In genomic region chr2:140401056-140401455, GRCh38 we compare ENCODE assay signal across 22 cellular contexts.
"Had no signal": no experiment of that assay in that cellular context is flagged by ENCODE, and none has a peak within 500 bp of the region (broad histone marks: within the 10 kb centered on the region; RNA-seq: fewer than 3 reads in every experiment).

No MANE protein-coding gene starts in this region.

- H3K36me3 ChIP-seq: brain microvascular endothelial cell had no signal

- H3K27ac ChIP-seq: brain microvascular endothelial cell, coronary artery, dorsolateral prefrontal cortex had no signal

- H3K4me3 ChIP-seq: coronary artery, dorsolateral prefrontal cortex had no signal

- H3K27me3 ChIP-seq: brain microvascular endothelial cell, dorsolateral prefrontal cortex had no signal

- DNase-seq: activated CD4-positive, alpha-beta memory T cell treated with anti-CD3 and anti-CD28 coated beads for 36 hours; activated CD4-positive, alpha-beta T cell treated with anti-CD3 and anti-CD28 coated beads for 36 hours; activated CD4-positive, alpha-beta T cell treated with anti-CD3 and anti-CD28 coated beads, Interleukin-2, amount 10 ng/mL, durations not matched to agents 24 days and 14 days; activated CD4-positive, CD25-positive, alpha-beta regulatory T cell; activated CD4-positive, CD25-positive, alpha-beta regulatory T cell treated with anti-CD3 and anti-CD28 coated beads, Interleukin-2, amount 50 U/mL, for 72 hours; activated CD8-positive, alpha-beta memory T cell treated with anti-CD3 and anti-CD28 coated beads, Interleukin-2, amount 50 U/mL, for 48 hours; activated effector memory CD4-positive, alpha-beta T cell treated with Interleukin-2 at 50 U/mL for 16 hours; activated gamma-delta T cell treated with Interleukin-2 at 50 U/mL for 16 hours; activated naive CD4-positive, alpha-beta T cell treated with anti-CD3 and anti-CD28 coated beads, Interleukin-2, amount 50 U/mL, for 16 hours; activated naive CD4-positive, alpha-beta T cell treated with Interleukin-2 at 50 U/mL for 16 hours; activated T-cell treated with anti-CD3 and anti-CD28 coated beads, Interleukin-2, amount 50 U/mL, for 4 hours; amniotic stem cell; anterior cingulate cortex; brain microvascular endothelial cell; dorsolateral prefrontal cortex; effector memory CD4-positive, alpha-beta T cell; endodermal cell; foreskin fibroblast; T-helper 2 cell had no signal

- ATAC-seq: activated CD4-positive, alpha-beta T cell treated with anti-CD3 and anti-CD28 coated beads for 36 hours; activated T-cell treated with anti-CD3 and anti-CD28 coated beads, Interleukin-2, amount 50 U/mL, for 4 hours; activated T-helper 17 cell treated with anti-CD3 and anti-CD28 coated beads, Interleukin-2, amount 50 U/mL, for 72 hours; esophagus mucosa had no signal
